Comparison of ENCODE assay signal across 15 cellular contexts in the genomic region with DNA sequence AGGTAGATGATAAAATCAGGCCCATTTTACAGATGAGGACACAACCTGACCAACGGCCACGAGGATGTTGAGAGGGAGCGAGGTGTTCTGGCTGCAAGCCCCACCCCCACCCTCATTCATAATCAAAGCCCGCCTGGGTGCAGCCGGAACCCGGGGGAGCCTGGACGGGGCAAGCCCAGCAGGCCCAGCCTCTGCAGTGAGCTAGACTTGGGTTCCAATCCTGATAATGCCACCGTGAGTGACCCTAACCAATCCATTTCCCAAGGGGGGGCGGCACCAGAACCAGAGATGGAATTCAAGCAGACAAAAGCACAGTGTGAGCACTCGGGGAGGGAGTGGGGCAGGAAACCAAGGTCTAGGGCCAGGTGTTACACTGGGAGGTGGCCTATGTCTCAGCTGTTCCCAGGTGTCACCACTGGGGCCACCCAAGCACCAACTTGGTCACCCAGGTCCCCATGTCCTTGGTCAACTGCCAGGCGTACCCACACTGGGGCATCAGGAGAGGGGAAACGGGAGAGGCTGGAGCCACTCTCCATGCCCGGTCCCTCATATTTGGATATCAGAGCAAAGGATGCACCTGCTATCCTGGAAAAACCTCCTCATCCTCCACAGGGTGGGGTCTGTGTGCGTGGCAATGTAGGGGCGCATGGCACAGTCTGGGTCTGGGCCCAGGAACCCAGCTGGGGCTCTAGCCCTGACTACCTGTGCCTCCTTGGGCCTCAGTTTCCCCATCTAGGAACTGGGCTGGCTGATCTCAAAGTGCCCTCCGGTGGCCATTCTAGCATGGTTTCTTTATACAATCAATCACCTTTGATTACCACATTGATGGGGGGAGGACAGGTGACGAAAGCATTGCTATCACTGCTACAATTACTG. TPM values are rescaled to one million over a fixed set of nuclear protein-coding genes. Genes with fewer than 3 reads are reported as not detected.
DNase-seq lines count a peak whose midpoint lies in the region; ATAC-seq, FAIRE-seq and TF ChIP-seq lines count a peak whose summit lies in the region.
"Had no signal": no experiment of that assay in that cellular context is flagged by ENCODE, and none has a peak within 500 bp of the region (broad histone marks: within the 10 kb centered on the region; RNA-seq: fewer than 3 reads in every experiment).

No MANE protein-coding gene starts in this region.

- H3K36me3 Mint-ChIP-seq in type B pancreatic cell: no peaks in the 10 kb centered on the region

- no peak overlapping the region for H3K27ac Mint-ChIP-seq in type B pancreatic cell

- no peaks in the 10 kb centered on the region for H3K9me1 ChIP-seq in keratinocyte (ENCODE audit: control insufficient read depth, extremely low read depth, insufficient read depth, low read length)

- H3K4me1 Mint-ChIP-seq in type B pancreatic cell (ENCODE audit: unreplicated experiment): no peaks in the 10 kb centered on the region

- no peak overlapping the region for H3K4me2 ChIP-seq in keratinocyte (ENCODE audit: control insufficient read depth, extremely low read depth, insufficient read depth, low read depth, low read length)

- 84 to 93% (median 86%) methylated on average over 16 to 17 of the region's 17 CpGs for WGBS in heart left ventricle, 4 donors

- ATAC-seq in heart left ventricle: no peak
- no peak for ATAC-seq in HG03432 (IDR thresholded peaks at IDR 0.05; ENCODE audit: unreplicated experiment)

- no peak overlapping the region for H3K4me3 ChIP-seq in heart left ventricle
- no peak overlapping the region for H3K4me3 ChIP-seq in Peyer's patch
- H3K4me3 ChIP-seq in keratinocyte (ENCODE audit: control insufficient read depth in 2 of 3, extremely low read depth in 1 of 3, insufficient read depth in 2 of 3, low read depth in 1 of 3, low read length in 3 of 3): no peak overlapping the region
- H3K4me3 ChIP-seq: BLaER1 treated with 17β-estradiol and CSF1 and Interleukin-3, amounts not matched to agents 10 nM and 100 nM had no signal

- H3K27me3 Mint-ChIP-seq in type B pancreatic cell: peaks cover 3% of the 10 kb centered on the region

- FAIRE-seq in keratinocyte (lab: Jason Lieb, UNC): no peak
- FAIRE-seq: GM19239 had no signal

- no peak overlapping the region for H3K27ac ChIP-seq in heart left ventricle
- no peak overlapping the region for H3K27ac ChIP-seq in Peyer's patch
- no peak overlapping the region for H3K27ac ChIP-seq in keratinocyte (ENCODE audit: control insufficient read depth, insufficient read depth, low read length)
- H3K27ac ChIP-seq: BLaER1 treated with 17β-estradiol and CSF1 and Interleukin-3, amounts not matched to agents 10 nM and 100 nM had no signal

- no peaks in the 10 kb centered on the region for H4K20me1 ChIP-seq in keratinocyte (ENCODE audit: control insufficient read depth, extremely low read depth, insufficient read depth, low read length)

- no peak overlapping the region for H3K9ac ChIP-seq in keratinocyte (ENCODE audit: control insufficient read depth, extremely low read depth, insufficient read depth, low read length)
- H3K9ac ChIP-seq: BLaER1 treated with 17β-estradiol and CSF1 and Interleukin-3, amounts not matched to agents 10 nM and 100 nM had no signal

- H3K9me3 Mint-ChIP-seq in type B pancreatic cell: no peaks in the 10 kb centered on the region

- H3K4me3 Mint-ChIP-seq in type B pancreatic cell: no peak overlapping the region

- no peak for TF ChIP-seq CTCF in heart left ventricle (IDR thresholded peaks at IDR 0.05)
- TF ChIP-seq CTCF in Peyer's patch (IDR thresholded peaks at IDR 0.05): peak in 2 of 6 experiments; percentile 4 to 15
- TF ChIP-seq CTCF in keratinocyte (optimal IDR thresholded peaks at IDR 0.05 in 1 of 3, IDR thresholded peaks at IDR 0.05 in 1 of 3, conservative IDR thresholded peaks at IDR 0.05 in 1 of 3; ENCODE audit: extremely low read depth in 1 of 3, insufficient read depth in 2 of 3, low read length in 3 of 3): peak in 2 of 3 experiments; percentile 24 to 26
- TF ChIP-seq CTCF in type B pancreatic cell (conservative IDR thresholded peaks at IDR 0.05): no peak

- no peaks in the 10 kb centered on the region for H3K79me2 ChIP-seq in keratinocyte (ENCODE audit: control insufficient read depth, insufficient read depth, low read length)

- H3K27me3 ChIP-seq in heart left ventricle (peaks cover 0 to 2% (median 0%) of the 10 kb centered on the region in 9 donors), Peyer's patch (no peaks in the 10 kb centered on the region), keratinocyte (ENCODE audit: control insufficient read depth, extremely low read depth, insufficient read depth, low read length) (no peaks in the 10 kb centered on the region)
- H3K27me3 ChIP-seq: BLaER1 treated with 17β-estradiol and CSF1 and Interleukin-3, amounts not matched to agents 10 nM and 100 nM; gastrocnemius medialis had no signal

- H3K9me3 ChIP-seq in heart left ventricle (no peaks in the 10 kb centered on the region), Peyer's patch (no peaks in the 10 kb centered on the region), keratinocyte (ENCODE audit: control insufficient read depth, low read depth, low read length) (no peaks in the 10 kb centered on the region)
- H3K9me3 ChIP-seq: BLaER1 treated with 17β-estradiol and CSF1 and Interleukin-3, amounts not matched to agents 10 nM and 100 nM; gastrocnemius medialis had no signal

- DNase-seq in cardiac septum (ENCODE audit: low spot score): peak; percentile 70
- no peak for DNase-seq in heart left ventricle
- peak in 2 of 3 donors; percentile 37 for DNase-seq in Peyer's patch
- no peak for DNase-seq in keratinocyte (ENCODE audit: low read depth, low spot score)
- peak; percentile 52 for DNase-seq in type B pancreatic cell (ENCODE audit: extremely low spot score, unreplicated experiment)
- no peak for DNase-seq in NCI-H446 treated with DMSO at 0.1 percent for 48 hours (lab: John Stamatoyannopoulos, UW)
- no peak for DNase-seq in GF-D8 (lab: John Stamatoyannopoulos, UW)
- DNase-seq: effector memory CD4-positive, alpha-beta T cell; gastrocnemius medialis; NCI-H2227 treated with DMSO at 0.1 percent for 48 hours; retina; stimulated activated CD4-positive, alpha-beta T cell treated with anti-CD3 and anti-CD28 coated beads, Interleukin-4, amount 100 ng/mL, for 4 hours had no signal

- intact Hi-C loops in cardiac septum (cut with DNase I) (loop anchor here (10.0 kb wide), 1 partner anchor 347 kb away; no protein-coding TSS in a partner anchor), heart left ventricle (cut with DNase I) (loop anchor here in 6 of 10 donors (2.0 to 10.0 kb wide), 6 partner anchors 55 to 347 kb away; partner anchors contain the start of gene FAM222A (in 1 of the 6))

- H2AFZ ChIP-seq in keratinocyte (ENCODE audit: control insufficient read depth, low read length): no peak overlapping the region

- TF ChIP-seq POLR2A in heart left ventricle (IDR thresholded peaks at IDR 0.05) (no peak), Peyer's patch (IDR thresholded peaks at IDR 0.05) (no peak)

- H3K4me1 ChIP-seq in heart left ventricle (peaks cover 0 to 16% (median 0%) of the 10 kb centered on the region in 12 donors), Peyer's patch (peaks cover 0 to 8% (median 0%) of the 10 kb centered on the region in 4 donors), keratinocyte (ENCODE audit: control insufficient read depth, extremely low read depth, insufficient read depth, low read length) (peaks cover 12% of the 10 kb centered on the region)

- dilution Hi-C loops in keratinocyte (cut with MboI; ENCODE audit: extremely low pct_ligation_motif_present, low sequenced_read_pairs): no loop called here

- H3K36me3 ChIP-seq in heart left ventricle: peaks cover 0 to 9% (median 0%) of the 10 kb centered on the region in 9 donors
- no peaks in the 10 kb centered on the region for H3K36me3 ChIP-seq in Peyer's patch
- no peaks in the 10 kb centered on the region for H3K36me3 ChIP-seq in keratinocyte (ENCODE audit: control insufficient read depth in 2 of 2, extremely low read depth in 1 of 2, insufficient read depth in 2 of 2, low read length in 2 of 2)
- H3K36me3 ChIP-seq: BLaER1 treated with 17β-estradiol and CSF1 and Interleukin-3, amounts not matched to agents 10 nM and 100 nM; gastrocnemius medialis had no signal

RNA-seq across cellular contexts. Expression of gene FAM222A, which starts 58.4 kb away (rescaled TPM):
- total RNA-seq in cardiac septum (7.8 TPM), heart left ventricle (10 to 100 TPM in 6 of 9 donors, 1 to 10 TPM in 3; 3.5 to 45.8 (median 11.2) TPM), Peyer's patch (10 to 100 TPM in 1 of 4 donors, 1 to 10 TPM in 3; 3.9 to 26.1 (median 7.0) TPM), type B pancreatic cell (ENCODE audit: low replicate concordance) (7.9 and 11.5 TPM in 2 replicates)
- polyA plus RNA-seq in heart left ventricle (1 to 10 TPM; 4.1 to 9.4 TPM), keratinocyte (0.05 to 0.24 TPM (median 0.06 TPM) in 3 replicates)
- not detected for polyA plus RNA-seq in keratinocyte (2011; ENCODE audit: low read depth)
- 0.05 and 0.09 TPM in 2 replicates for polyA plus RNA-seq in keratinocyte (2011; cell fraction: cytosol; rRNA removed)
- polyA plus RNA-seq in keratinocyte (2011; cell fraction: nucleus; rRNA removed): 0.08 and 0.12 TPM in 2 replicates
- polyA plus RNA-seq in keratinocyte (2012; ENCODE audit: low replicate concordance): 0.19 and 0.23 TPM in 2 replicates
- polyA minus RNA-seq in keratinocyte: 0.16 to 0.56 TPM (median 0.26 TPM) in 3 replicates
- polyA minus RNA-seq in keratinocyte (2011; cell fraction: cytosol; rRNA and poly(A)+ RNA removed): not detected
- polyA minus RNA-seq in keratinocyte (2011; cell fraction: nucleus; rRNA and poly(A)+ RNA removed): 0.21 and 0.39 TPM in 2 replicates

Comparison
In these comparisons a context has a peak if more than half of its experiments do, and no peak if none do; other contexts are left out.
1. DNase-seq: peak in cardiac septum (single experiment), Peyer's patch (2 of 3) and type B pancreatic cell (single experiment); none in heart left ventricle (0 of 5), keratinocyte (single experiment), NCI-H446 treated with DMSO at 0.1 percent for 48 hours (single experiment) and GF-D8 (single experiment).
2. CTCF ChIP-seq: peak in keratinocyte (2 of 3); none in heart left ventricle (0 of 12) and type B pancreatic cell (single experiment).